1 cellular context compared by ENCODE assay signal in genomic region chr12:6828671-6829531, GRCh38.
TF ChIP-seq lines count a peak whose summit lies in the region.

No MANE protein-coding gene starts in this region.

TF ChIP-seq in H1, 55 proteins besides CTCF, POLR2A, EP300 and RAD21:
- TF ChIP-seq CBX8 (IDR thresholded peaks at IDR 0.05; ENCODE audit: borderline replicate concordance, low read depth, low read length) (no peak), CHD7 (IDR thresholded peaks at IDR 0.05; ENCODE audit: insufficient replicate concordance, low read length) (no peak), SP2 (IDR thresholded peaks at IDR 0.05; ENCODE audit: low read length) (no peak), CHD1 (IDR thresholded peaks at IDR 0.05; ENCODE audit: low read depth, low read length) (no peak), ZNF274 (IDR thresholded peaks at IDR 0.05; ENCODE audit: borderline replicate concordance, extremely low read depth, low read length) (no peak), CBX5 (IDR thresholded peaks at IDR 0.05; ENCODE audit: low read depth, low read length) (no peak), RFX5 (IDR thresholded peaks at IDR 0.05; ENCODE audit: borderline replicate concordance, low read depth, low read length) (no peak), KDM4A (IDR thresholded peaks at IDR 0.05; ENCODE audit: low read depth, low read length, severe bottlenecking) (peak; percentile 79), TEAD4 (IDR thresholded peaks at IDR 0.05; ENCODE audit: low read depth, low read length) (no peak), HDAC2 (IDR thresholded peaks at IDR 0.05; ENCODE audit: borderline replicate concordance in 1 of 2, low read depth in 2 of 2, low read length in 2 of 2) (no peak), BCL11A (IDR thresholded peaks at IDR 0.05; ENCODE audit: low read depth in 2 of 2, low read length in 2 of 2) (no peak), TCF12 (IDR thresholded peaks at IDR 0.05; ENCODE audit: low read depth, low read length) (no peak), SAP30 (IDR thresholded peaks at IDR 0.05; ENCODE audit: insufficient read depth, insufficient replicate concordance, low read length) (peak; percentile 57), E2F6 (IDR thresholded peaks at IDR 0.05) (no peak), CREB1 (IDR thresholded peaks at IDR 0.05) (peak; percentile 72), MAFK (IDR thresholded peaks at IDR 0.05; ENCODE audit: low read depth, low read length) (no peak), TAF1 (IDR thresholded peaks at IDR 0.05; ENCODE audit: low read depth, low read length) (0 out of 2 replicates have a peak, but pooled peaks have one; percentile 42), GABPA (IDR thresholded peaks at IDR 0.05; ENCODE audit: borderline replicate concordance, insufficient read depth, low read length) (no peak), SP4 (IDR thresholded peaks at IDR 0.05; ENCODE audit: low read length) (0 out of 2 replicates have a peak, but pooled peaks have one; percentile 18), EZH2 (IDR thresholded peaks at IDR 0.05; ENCODE audit: low read depth, low read length, severe bottlenecking) (no peak), JUN (IDR thresholded peaks at IDR 0.05; ENCODE audit: low read depth, low read length) (no peak), EGR1 (IDR thresholded peaks at IDR 0.05; ENCODE audit: borderline replicate concordance, low read depth, low read length) (peak; percentile 56; the same call in 1 of the 2 replicates), KDM1A (IDR thresholded peaks at IDR 0.05; ENCODE audit: borderline replicate concordance, low read length) (no peak), ATF2 (IDR thresholded peaks at IDR 0.05; ENCODE audit: low read length) (no peak), RBBP5 (IDR thresholded peaks at IDR 0.05; ENCODE audit: borderline replicate concordance, low read depth, low read length) (peak; percentile 81), CHD2 (IDR thresholded peaks at IDR 0.05; ENCODE audit: low read length) (no peak), CTBP2 (IDR thresholded peaks at IDR 0.05; ENCODE audit: borderline replicate concordance, insufficient read depth, insufficient read length, low read length) (no peak), POLR2AphosphoS5 (IDR thresholded peaks at IDR 0.05; ENCODE audit: low read depth, low read length) (peak; percentile 66), SUZ12 (IDR thresholded peaks at IDR 0.05; ENCODE audit: low read length) (no peak; the same call in 1 of the 2 replicates), PHF8 (conservative IDR thresholded peaks at IDR 0.05; ENCODE audit: low read depth, low read length) (peak; percentile 43; the same call in 1 of the 2 replicates), YY1 (IDR thresholded peaks at IDR 0.05; ENCODE audit: low read depth, low read length) (no peak), SIRT6 (IDR thresholded peaks at IDR 0.05; ENCODE audit: low read length) (no peak), USF2 (IDR thresholded peaks at IDR 0.05; ENCODE audit: low read length) (no peak), SP1 (IDR thresholded peaks at IDR 0.05; ENCODE audit: low read depth, low read length) (peak; percentile 60; the same call in 1 of the 2 replicates), KDM5A (IDR thresholded peaks at IDR 0.05; ENCODE audit: low read length) (no peak), FOSL1 (IDR thresholded peaks at IDR 0.05; ENCODE audit: insufficient read depth, low read depth, low read length) (peak; percentile 93), BACH1 (IDR thresholded peaks at IDR 0.05; ENCODE audit: low read length) (no peak), TBP (IDR thresholded peaks at IDR 0.05; ENCODE audit: low read depth, low read length) (peak; percentile 62; the same call in 1 of the 2 replicates), SIN3A (conservative IDR thresholded peaks at IDR 0.05 in 1 of 2, IDR thresholded peaks at IDR 0.05 in 1 of 2; ENCODE audit: low read depth in 1 of 2, low read length in 2 of 2) (peak; percentile 48 to 89; a peak in 2 of 4 replicates), MAX (IDR thresholded peaks at IDR 0.05) (peak; percentile 62; the same call in 1 of the 2 replicates), ASH2L (IDR thresholded peaks at IDR 0.05; ENCODE audit: low read length) (peak; percentile 86), GTF2F1 (IDR thresholded peaks at IDR 0.05; ENCODE audit: borderline replicate concordance, low read depth, low read length) (no peak), NANOG (IDR thresholded peaks at IDR 0.05; ENCODE audit: insufficient read depth, low read depth, low read length, poor library complexity, severe bottlenecking) (no peak), NRF1 (IDR thresholded peaks at IDR 0.05; ENCODE audit: low read depth, low read length) (no peak), BRCA1 (IDR thresholded peaks at IDR 0.05; ENCODE audit: low read depth, low read length) (no peak), RNF2 (IDR thresholded peaks at IDR 0.05; ENCODE audit: borderline replicate concordance, low read depth, low read length, missing control alignments, poor library complexity, severe bottlenecking) (peak; percentile 35), HDAC6 (IDR thresholded peaks at IDR 0.05; ENCODE audit: low read depth, low read length) (no peak), SIX5 (IDR thresholded peaks at IDR 0.05; ENCODE audit: low read depth, low read length) (no peak), SRF (IDR thresholded peaks at IDR 0.05; ENCODE audit: low read depth, low read length) (no peak), RXRA (IDR thresholded peaks at IDR 0.05; ENCODE audit: insufficient read depth, low read depth, low read length) (no peak), CEBPB (IDR thresholded peaks at IDR 0.05; ENCODE audit: low read depth, low read length) (no peak), TAF7 (optimal IDR thresholded peaks at IDR 0.05; ENCODE audit: borderline replicate concordance, low read depth, low read length) (no peak), JUND (IDR thresholded peaks at IDR 0.05; ENCODE audit: low read length) (no peak), ATF3 (IDR thresholded peaks at IDR 0.05; ENCODE audit: insufficient read depth, low read depth, low read length) (no peak), POU5F1 (IDR thresholded peaks at IDR 0.05; ENCODE audit: low read depth, low read length) (no peak)
